Comparison of ENCODE assay signal across 1 cellular context in the genomic region with DNA sequence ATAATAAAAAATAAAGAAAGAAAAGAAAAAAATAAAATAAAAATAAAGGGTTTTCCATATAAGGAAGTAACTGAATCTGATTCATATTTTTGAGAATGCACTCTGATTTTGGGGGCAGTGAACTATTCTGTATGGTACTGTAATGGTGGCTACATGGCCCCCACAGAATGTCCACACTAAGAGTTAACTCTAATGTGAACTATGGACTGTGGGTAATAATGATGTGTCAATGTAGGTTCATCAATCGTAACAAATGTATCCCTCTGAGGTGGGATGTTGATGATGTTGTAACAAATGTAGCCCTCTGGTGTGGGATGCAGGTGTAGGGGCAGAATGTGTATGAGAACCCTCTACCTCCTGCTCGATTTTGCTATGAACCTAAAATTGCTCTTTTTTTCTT.
TF ChIP-seq lines count a peak whose summit lies in the region.

No MANE protein-coding gene starts in this region.

TF ChIP-seq in A549, 52 proteins besides CTCF, POLR2A, EP300 and RAD21:
- TF ChIP-seq POLR2AphosphoS2 (conservative IDR thresholded peaks at IDR 0.05; ENCODE audit: low read length) (peak; percentile 98), EHF (CRISPR knock-in tag; IDR thresholded peaks at IDR 0.05) (peak; percentile 55; the same call in 1 of the 2 replicates), FOSB (CRISPR knock-in tag; IDR thresholded peaks at IDR 0.05) (peak; percentile 85), HOXA7 (CRISPR knock-in tag; IDR thresholded peaks at IDR 0.05) (peak; percentile 77), RARB (CRISPR knock-in tag; IDR thresholded peaks at IDR 0.05) (0 out of 2 replicates have a peak, but pooled peaks have one; percentile 35), HDAC2 (IDR thresholded peaks at IDR 0.05) (no peak)
- TF ChIP-seq, protein P1, sequence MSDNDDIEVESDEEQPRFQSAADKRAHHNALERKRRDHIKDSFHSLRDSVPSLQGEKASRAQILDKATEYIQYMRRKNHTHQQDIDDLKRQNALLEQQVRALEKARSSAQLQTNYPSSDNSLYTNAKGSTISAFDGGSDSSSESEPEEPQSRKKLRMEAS (IDR thresholded peaks at IDR 0.05), result no peak
